1 cellular context compared by ENCODE assay signal in genomic region chr18:43933177-43933576, GRCh38.
TF ChIP-seq lines count a peak whose summit lies in the region.

No MANE protein-coding gene starts in this region.

TF ChIP-seq in GM23338, 12 proteins besides CTCF, POLR2A, EP300 and RAD21 (continued from another document):
- no peak for TF ChIP-seq NANOG (IDR thresholded peaks at IDR 0.05; ENCODE audit: borderline replicate concordance)
